ENCODE assay signal across 26 cellular contexts in genomic region chr1:166145496-166145895, GRCh38. TPM values are rescaled to one million over a fixed set of nuclear protein-coding genes. Genes with fewer than 3 reads are reported as not detected.
A peak's percentile ranks its signal among the peaks of the same experiment; 100 is the strongest.
DNase-seq lines count a peak whose midpoint lies in the region; TF ChIP-seq lines count a peak whose summit lies in the region.
"Had no signal": no experiment of that assay in that cellular context is flagged by ENCODE, and none has a peak within 500 bp of the region (broad histone marks: within the 10 kb centered on the region; RNA-seq: fewer than 3 reads in every experiment).

No MANE protein-coding gene starts in this region.

- H3K27ac ChIP-seq in vagina: no peak overlapping the region
- H3K27ac ChIP-seq: ascending aorta, C4-2B, GM23248, left ventricle myocardium inferior, thyroid gland had no signal

- 31 to 53% methylated on average over 1 of the region's 1 CpG for WGBS in lower leg skin, 2 donors

- intact Hi-C loops in vagina (cut with DNase I) (no loop called here), lower leg skin (cut with DNase I; ENCODE audit: low total_unique reads) (no loop called here)

- TF ChIP-seq POLR2A in vagina (IDR thresholded peaks at IDR 0.05) (no peak), lower leg skin (IDR thresholded peaks at IDR 0.05) (no peak)

- DNase-seq in M059J (ENCODE audit: low read depth) (peak; percentile 78), astrocyte of the hippocampus (ENCODE audit: low read depth, low spot score) (peak; percentile 42), iris pigment epithelial cell (ENCODE audit: low read depth) (peak; percentile 1), vagina (ENCODE audit: extremely low spot score in 2 of 2) (no peak), lower leg skin (ENCODE audit: low spot score in 2 of 2) (no peak), occipital lobe (lab: John Stamatoyannopoulos, UW) (no peak)
- DNase-seq in stimulated activated CD4-positive, alpha-beta T cell treated with anti-CD3 and anti-CD28 coated beads, Interleukin-4, amount 100 ng/mL, for 24 hours: no peak
- DNase-seq: activated CD4-positive, alpha-beta memory T cell treated with anti-CD3 and anti-CD28 coated beads for 36 hours; activated CD4-positive, alpha-beta T cell treated with anti-CD3 and anti-CD28 coated beads for 1 hour; activated T-cell treated with anti-CD3 and anti-CD28 coated beads, Interleukin-2, amount 50 U/mL, for 72 hours; Caco-2; DND-41; GM23248; immature natural killer cell; left ventricle myocardium inferior; NCI-H1105 treated with DMSO at 0.1 percent for 48 hours; NCI-H187 treated with DMSO at 0.1 percent for 48 hours; NCI-H2171 treated with DMSO at 0.1 percent for 48 hours; NCI-H524; SK-N-SH; stimulated activated naive CD8-positive, alpha-beta T cell treated with anti-CD3 and anti-CD28 coated beads, Interleukin-15, amount 100 ng/mL, for 72 hours; T-helper 2 cell; thyroid gland had no signal

- H3K4me3 ChIP-seq in vagina (no peak overlapping the region), lower leg skin (ENCODE audit: low read depth, poor library complexity, severe bottlenecking) (no peak overlapping the region)
- H3K4me3 ChIP-seq: ascending aorta, GM23248, left ventricle myocardium inferior, thyroid gland had no signal

- TF ChIP-seq CTCF in vagina (IDR thresholded peaks at IDR 0.05) (no peak), lower leg skin (IDR thresholded peaks at IDR 0.05) (no peak)

- H3K36me3 ChIP-seq in vagina: no peaks in the 10 kb centered on the region
- H3K36me3 ChIP-seq: ascending aorta, left ventricle myocardium inferior, thyroid gland had no signal

- no peaks in the 10 kb centered on the region for H3K27me3 ChIP-seq in vagina
- H3K27me3 ChIP-seq: ascending aorta, thyroid gland had no signal

- no peaks in the 10 kb centered on the region for H3K9me3 ChIP-seq in vagina
- H3K9me3 ChIP-seq: ascending aorta, Caco-2, left ventricle myocardium inferior, SK-N-SH, thyroid gland had no signal

- peaks cover 8% of the 10 kb centered on the region for H3K4me1 ChIP-seq in vagina
- H3K4me1 ChIP-seq: ascending aorta, Caco-2, left ventricle myocardium inferior, thyroid gland had no signal

RNA-seq across cellular contexts. Expression of gene FAM78B, which starts 21.3 kb away (rescaled TPM):
- total RNA-seq in M059J (2014; rRNA removed; shearing (Covaris generic)): not detected in 2 replicates
- total RNA-seq in vagina: 4.4 TPM
- total RNA-seq in lower leg skin: 1 to 10 TPM in 1 of 4 donors, under 1 TPM in 3; 0.64 to 1.2 (median 0.81) TPM
- 5.1 TPM for total RNA-seq in occipital lobe
- total RNA-seq: ascending aorta, Caco-2, glomerular endothelial cell had no signal

Comparison
In these comparisons a context has a peak if more than half of its experiments do, and no peak if none do; other contexts are left out.
1. DNase-seq: peak in M059J (single experiment), astrocyte of the hippocampus (single experiment) and iris pigment epithelial cell (single experiment); none in stimulated activated CD4-positive, alpha-beta T cell treated with anti-CD3 and anti-CD28 coated beads, Interleukin-4, amount 100 ng/mL, for 24 hours (single experiment), vagina (0 of 2), lower leg skin (0 of 2) and occipital lobe (single experiment).